In the genomic region with DNA sequence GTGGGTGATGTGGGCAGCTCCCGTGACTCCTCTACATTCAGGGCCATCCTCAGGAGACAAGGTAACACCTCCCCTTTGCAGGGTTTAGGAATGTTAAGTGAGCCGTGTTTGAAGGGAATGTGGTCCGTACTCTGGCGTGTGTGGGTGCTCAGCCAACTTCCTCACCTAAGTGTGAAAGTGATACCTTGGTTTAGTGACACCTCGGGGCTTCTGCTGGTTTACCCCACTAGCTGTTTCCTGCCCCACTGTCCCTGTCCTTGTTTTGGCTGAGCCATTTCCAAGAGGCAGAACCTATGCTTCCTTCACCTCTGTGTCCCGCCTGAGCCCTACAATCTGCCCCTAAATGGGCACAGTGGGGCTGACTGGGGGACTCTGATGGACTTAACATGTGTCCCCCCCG, we compare ENCODE assay signal across 15 cellular contexts. TPM values are rescaled to one million over a fixed set of nuclear protein-coding genes. Genes with fewer than 3 reads are reported as not detected.
"Had no signal": no experiment of that assay in that cellular context is flagged by ENCODE, and none has a peak within 500 bp of the region (broad histone marks: within the 10 kb centered on the region; RNA-seq: fewer than 3 reads in every experiment).

No MANE protein-coding gene starts in this region.

RNA-seq across cellular contexts. Expression of gene NUTM2G, which starts 12.3 kb away (rescaled TPM):
- total RNA-seq: activated CD8-positive, alpha-beta memory T cell treated with anti-CD3 and anti-CD28 coated beads for 36 hours; breast epithelium; dermis blood vessel endothelial cell; esophagus squamous epithelium; glomerular endothelial cell; heart right ventricle; kidney epithelial cell; lower leg skin; naive thymus-derived CD4-positive, alpha-beta T cell; neural crest cell; pancreas; prostate gland; sciatic nerve; suprapubic skin; upper lobe of right lung had no signal
